14 cellular contexts compared by ENCODE assay signal in the genomic region with DNA sequence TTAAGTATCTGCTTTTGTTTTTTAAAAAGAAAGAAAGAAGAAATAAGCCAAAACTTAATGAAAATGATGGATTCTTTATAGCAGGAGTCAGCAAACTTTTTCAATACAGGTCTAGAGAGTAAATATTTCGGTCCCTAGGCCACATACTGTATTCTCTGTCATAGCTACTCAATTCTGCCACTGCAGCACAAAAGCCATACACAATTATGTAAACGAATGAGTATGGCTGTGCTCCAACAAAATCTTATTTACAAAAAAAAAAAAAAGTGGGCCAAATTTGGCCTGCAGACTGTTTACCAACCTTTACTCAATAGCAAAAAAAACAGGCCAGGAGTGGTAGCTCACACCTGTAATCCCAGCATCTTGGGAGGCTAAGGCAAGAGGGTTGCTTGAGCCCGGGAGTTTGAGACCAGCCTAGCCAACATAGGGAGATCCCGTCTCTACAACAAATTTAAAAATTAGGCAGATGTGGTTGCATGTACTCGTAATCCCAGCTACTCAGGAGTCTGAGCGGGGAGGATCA.
"Had no signal": no experiment of that assay in that cellular context is flagged by ENCODE, and none has a peak within 500 bp of the region (broad histone marks: within the 10 kb centered on the region; RNA-seq: fewer than 3 reads in every experiment).

No MANE protein-coding gene starts in this region.

- H3K36me3 ChIP-seq: spleen, tibial nerve had no signal

- H3K27me3 ChIP-seq: spleen, tibial nerve had no signal

- H3K9me3 ChIP-seq: tibial nerve had no signal

- H3K4me3 ChIP-seq: psoas muscle, spleen, tibial nerve had no signal

- DNase-seq: activated CD4-positive, alpha-beta memory T cell treated with anti-CD3 and anti-CD28 coated beads for 36 hours; activated CD4-positive, CD25-positive, alpha-beta regulatory T cell treated with anti-CD3 and anti-CD28 coated beads, Interleukin-2, amount 50 U/mL, for 72 hours; activated gamma-delta T cell; activated T-cell treated with anti-CD3 and anti-CD28 coated beads, Interleukin-2, amount 50 U/mL, for 48 hours; glutamatergic neuron; mammary epithelial cell; naive thymus-derived CD4-positive, alpha-beta T cell; psoas muscle; spleen; stimulated activated CD4-positive, alpha-beta T cell treated with anti-CD3 and anti-CD28 coated beads, Interleukin-1b, Interleukin-23, amount 100 ng/mL, for 48 hours had no signal

- H3K4me1 ChIP-seq: psoas muscle, spleen had no signal

- H3K27ac ChIP-seq: psoas muscle, spleen, tibial nerve had no signal

- ATAC-seq: esophagus mucosa; naive thymus-derived CD4-positive, alpha-beta T cell; psoas muscle; sciatic nerve; stimulated activated memory B cell treated with anti-CD40 and anti-IgM and Interleukin-4, amounts not matched to agents 10 μg/mL and 1 μg/mL and 100 μg/mL, for 72 hours had no signal
